In the genomic region with DNA sequence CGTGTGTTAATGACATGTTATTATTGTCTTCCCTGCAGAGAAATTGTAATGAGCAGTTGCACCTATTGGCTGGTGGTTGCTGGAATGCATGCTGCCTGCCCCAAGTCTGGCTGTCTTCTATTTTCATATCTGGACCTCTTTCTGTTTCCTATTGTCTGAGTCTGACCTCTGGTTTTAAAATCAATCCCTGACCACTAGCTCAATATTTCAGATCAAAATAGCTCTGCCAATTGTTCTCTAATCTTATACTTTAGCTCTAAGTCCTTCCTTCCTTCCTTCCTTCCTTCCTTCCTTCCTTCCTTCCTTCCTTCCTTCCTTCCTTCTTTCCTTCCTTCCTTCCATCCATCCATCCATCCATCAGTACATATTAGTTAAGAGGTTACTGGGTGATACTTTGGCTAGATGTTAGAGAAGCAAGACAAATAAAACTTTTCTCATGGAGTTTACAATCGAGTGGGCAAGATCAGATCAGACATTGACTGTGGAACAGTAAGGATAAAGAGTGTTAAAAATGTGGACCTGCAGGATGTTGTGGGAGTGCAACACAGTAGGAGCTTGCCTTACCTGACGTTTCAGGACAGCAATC, we compare ENCODE assay signal across 34 cellular contexts.
"Had no signal": no experiment of that assay in that cellular context is flagged by ENCODE, and none has a peak within 500 bp of the region (broad histone marks: within the 10 kb centered on the region; RNA-seq: fewer than 3 reads in every experiment).

No MANE protein-coding gene starts in this region.

- H3K4me3 ChIP-seq: PC-9 had no signal

- H3K27ac Mint-ChIP-seq: activated CD4-positive, alpha-beta T cell treated with anti-CD3 and anti-CD28 coated beads for 36 hours; activated CD4-positive, alpha-beta T cell treated with anti-CD3 and anti-CD28 coated beads, Interleukin-2, amount 10 ng/mL, durations not matched to agents 7 days and 5 days; activated CD8-positive, alpha-beta T cell treated with anti-CD3 and anti-CD28 coated beads, Interleukin-2, amount 10 ng/mL, durations not matched to agents 7 days and 5 days; activated naive CD4-positive, alpha-beta T cell treated with anti-CD3 and anti-CD28 coated beads, Interleukin-2, amount 10 ng/mL, durations not matched to agents 7 days and 5 days; activated naive CD8-positive, alpha-beta T cell; activated naive CD8-positive, alpha-beta T cell treated with anti-CD3 and anti-CD28 coated beads, Interleukin-2, amount 50 U/mL, for 24 hours; activated T-cell treated with anti-CD3 and anti-CD28 coated beads, Interleukin-2, amount 50 U/mL, for 24 hours; activated T-helper 1 cell treated with anti-CD3 and anti-CD28 coated beads, Interleukin-12 subunit alpha, Interleukin-12 subunit beta, Interleukin-2, Interleukin-4 antibody, amounts not matched to agents 30 ng/mL and 10 ng/mL and 1 ng/mL, durations not matched to agents 14 hours and 24 hours and 36 hours; brain; WTC11 had no signal

- ATAC-seq: activated CD4-positive, alpha-beta T cell treated with anti-CD3 and anti-CD28 coated beads for 36 hours; activated CD4-positive, CD25-positive, alpha-beta regulatory T cell treated with anti-CD3 and anti-CD28 coated beads, Interleukin-2, amount 50 U/mL, for 24 hours; activated CD8-positive, alpha-beta T cell treated with anti-CD3 and anti-CD28 coated beads, Interleukin-2, amount 10 ng/mL, durations not matched to agents 7 days and 5 days; activated naive CD8-positive, alpha-beta T cell treated with anti-CD3 and anti-CD28 coated beads, Interleukin-2, amount 50 U/mL, for 24 hours; Right ventricle myocardium inferior; WTC11 had no signal

- H3K27ac ChIP-seq: KMS-11, PC-9, RWPE1 had no signal

- H3K4me1 Mint-ChIP-seq: activated CD4-positive, alpha-beta T cell treated with anti-CD3 and anti-CD28 coated beads, Interleukin-2, amount 10 ng/mL, durations not matched to agents 7 days and 5 days; brain; WTC11 had no signal

- H3K36me3 Mint-ChIP-seq: activated naive CD4-positive, alpha-beta T cell treated with anti-CD3 and anti-CD28 coated beads, Interleukin-2, amount 10 ng/mL, durations not matched to agents 7 days and 5 days; brain had no signal

- H3K27me3 Mint-ChIP-seq: activated CD4-positive, alpha-beta T cell treated with anti-CD3 and anti-CD28 coated beads for 36 hours; activated CD4-positive, alpha-beta T cell treated with anti-CD3 and anti-CD28 coated beads, Interleukin-2, amount 10 ng/mL, durations not matched to agents 7 days and 5 days; activated naive CD4-positive, alpha-beta T cell treated with anti-CD3 and anti-CD28 coated beads, Interleukin-2, amount 10 ng/mL, durations not matched to agents 7 days and 5 days; activated naive CD8-positive, alpha-beta T cell; activated naive CD8-positive, alpha-beta T cell treated with anti-CD3 and anti-CD28 coated beads, Interleukin-2, amount 50 U/mL, for 24 hours; activated T-cell treated with anti-CD3 and anti-CD28 coated beads, Interleukin-2, amount 50 U/mL, for 24 hours had no signal

- DNase-seq: activated CD4-positive, alpha-beta T cell treated with anti-CD3 and anti-CD28 coated beads for 36 hours; activated CD4-positive, alpha-beta T cell treated with anti-CD3 and anti-CD28 coated beads, Interleukin-2, amount 10 ng/mL, durations not matched to agents 7 days and 5 days; activated CD4-positive, alpha-beta T cell treated with anti-CD3 and anti-CD28 coated beads, Interleukin-2, amount 50 U/mL, for 48 hours; activated CD8-positive, alpha-beta T cell treated with anti-CD3 and anti-CD28 coated beads, Interleukin-2, amount 10 ng/mL, durations not matched to agents 7 days and 5 days; activated effector memory CD4-positive, alpha-beta T cell treated with Interleukin-2 at 50 U/mL for 16 hours; activated naive CD4-positive, alpha-beta T cell treated with anti-CD3 and anti-CD28 coated beads, Interleukin-2, amount 10 ng/mL, durations not matched to agents 7 days and 5 days; activated naive CD8-positive, alpha-beta T cell treated with anti-CD3 and anti-CD28 coated beads, Interleukin-2, amount 50 U/mL, for 24 hours; activated T-cell treated with anti-CD3 and anti-CD28 coated beads, Interleukin-2, amount 50 U/mL, for 24 hours; anterior cingulate cortex; caudate nucleus; cerebellar nuclear complex; MM.1S; MV-4-11; NCI-H1092; NCI-H187; NCI-H2029 treated with DMSO at 0.1 percent for 48 hours; NCI-H2107; NCI-H2171; NCI-H226; NCI-H446 treated with DMSO at 0.1 percent for 48 hours; NCI-H524; NCI-H748 treated with DMSO at 0.1 percent for 48 hours; NK-92 treated with Interleukin-12 subunit alpha and Interleukin-12 subunit beta, amount 100 ng/mL, for 24 hours; PC-9; SIG-M5; T1000 had no signal

- H3K4me3 Mint-ChIP-seq: activated CD4-positive, alpha-beta T cell treated with anti-CD3 and anti-CD28 coated beads for 36 hours; activated CD4-positive, alpha-beta T cell treated with anti-CD3 and anti-CD28 coated beads, Interleukin-2, amount 10 ng/mL, durations not matched to agents 7 days and 5 days; activated CD8-positive, alpha-beta T cell treated with anti-CD3 and anti-CD28 coated beads, Interleukin-2, amount 10 ng/mL, durations not matched to agents 7 days and 5 days; activated naive CD4-positive, alpha-beta T cell treated with anti-CD3 and anti-CD28 coated beads, Interleukin-2, amount 10 ng/mL, durations not matched to agents 7 days and 5 days; activated naive CD8-positive, alpha-beta T cell; activated naive CD8-positive, alpha-beta T cell treated with anti-CD3 and anti-CD28 coated beads, Interleukin-2, amount 50 U/mL, for 24 hours; activated T-cell treated with anti-CD3 and anti-CD28 coated beads, Interleukin-2, amount 50 U/mL, for 24 hours; activated T-helper 1 cell treated with anti-CD3 and anti-CD28 coated beads, Interleukin-12 subunit alpha, Interleukin-12 subunit beta, Interleukin-2, Interleukin-4 antibody, amounts not matched to agents 30 ng/mL and 10 ng/mL and 1 ng/mL, durations not matched to agents 14 hours and 24 hours and 36 hours; brain; WTC11 had no signal
